22 cellular contexts compared by ENCODE assay signal in genomic region chr19:929523-930258, GRCh38. TPM values are rescaled to one million over a fixed set of nuclear protein-coding genes. Genes with fewer than 3 reads are reported as not detected.
"Had no signal": no experiment of that assay in that cellular context is flagged by ENCODE, and none has a peak within 500 bp of the region (broad histone marks: within the 10 kb centered on the region; RNA-seq: fewer than 3 reads in every experiment).

No MANE protein-coding gene starts in this region.

- H3K27ac ChIP-seq: epithelial cell of prostate, lower lobe of right lung, psoas muscle, skin epidermis, suprapubic skin had no signal

- ATAC-seq: natural killer cell treated with Interleukin-12 subunit alpha and Interleukin-12 subunit beta and Interleukin-15 and Interleukin-18, amount 100 ng/mL, for 72 hours; psoas muscle; right cardiac atrium; stimulated activated naive CD8-positive, alpha-beta T cell treated with anti-CD3 and anti-CD28 coated beads, Interleukin-15, amount 100 ng/mL, for 72 hours had no signal

- H3K9me3 Mint-ChIP-seq: activated naive CD8-positive, alpha-beta T cell treated with anti-CD3 and anti-CD28 coated beads for 36 hours; natural killer cell treated with Interleukin-12 subunit alpha and Interleukin-12 subunit beta and Interleukin-15 and Interleukin-18, amount 100 ng/mL, for 72 hours; stimulated activated naive CD8-positive, alpha-beta T cell treated with anti-CD3 and anti-CD28 coated beads, Interleukin-15, amount 100 ng/mL, for 72 hours had no signal

- DNase-seq: activated CD8-positive, alpha-beta memory T cell treated with anti-CD3 and anti-CD28 coated beads for 24 hours; activated CD8-positive, alpha-beta memory T cell treated with anti-CD3 and anti-CD28 coated beads, Interleukin-2, amount 50 U/mL, for 48 hours; activated effector memory CD4-positive, alpha-beta T cell treated with anti-CD3 and anti-CD28 coated beads, Interleukin-2, amount 50 U/mL, for 16 hours; activated naive CD8-positive, alpha-beta T cell treated with anti-CD3 and anti-CD28 coated beads for 36 hours; activated T-cell treated with anti-CD3 and anti-CD28 coated beads, Interleukin-2, amount 50 U/mL, for 48 hours; amniotic stem cell; psoas muscle; right cardiac atrium; stimulated activated CD4-positive, alpha-beta T cell treated with anti-CD3 and anti-CD28 coated beads, Interleukin-2, amount 100 ng/mL, for 48 hours; stimulated activated naive CD8-positive, alpha-beta T cell treated with anti-CD3 and anti-CD28 coated beads, Interleukin-15, amount 100 ng/mL, for 72 hours; T-helper 1 cell; T-helper 9 cell had no signal

- H3K4me3 ChIP-seq: lower lobe of right lung, psoas muscle, skin epidermis, suprapubic skin, upper lobe of left lung had no signal

- H3K27ac Mint-ChIP-seq: activated naive CD8-positive, alpha-beta T cell treated with anti-CD3 and anti-CD28 coated beads for 36 hours; natural killer cell treated with Interleukin-12 subunit alpha and Interleukin-12 subunit beta and Interleukin-15 and Interleukin-18, amount 100 ng/mL, for 72 hours; stimulated activated naive CD8-positive, alpha-beta T cell treated with anti-CD3 and anti-CD28 coated beads, Interleukin-15, amount 100 ng/mL, for 72 hours had no signal

- H3K27me3 Mint-ChIP-seq: natural killer cell treated with Interleukin-12 subunit alpha and Interleukin-12 subunit beta and Interleukin-15 and Interleukin-18, amount 100 ng/mL, for 72 hours had no signal

- H3K4me3 Mint-ChIP-seq: activated naive CD8-positive, alpha-beta T cell treated with anti-CD3 and anti-CD28 coated beads for 36 hours; natural killer cell treated with Interleukin-12 subunit alpha and Interleukin-12 subunit beta and Interleukin-15 and Interleukin-18, amount 100 ng/mL, for 72 hours; stimulated activated naive CD8-positive, alpha-beta T cell treated with anti-CD3 and anti-CD28 coated beads, Interleukin-15, amount 100 ng/mL, for 72 hours had no signal

- H3K27me3 ChIP-seq: suprapubic skin, upper lobe of left lung had no signal

- H3K9me3 ChIP-seq: lower lobe of right lung, psoas muscle, suprapubic skin, upper lobe of left lung had no signal

- H3K36me3 Mint-ChIP-seq: activated naive CD8-positive, alpha-beta T cell treated with anti-CD3 and anti-CD28 coated beads for 36 hours; natural killer cell treated with Interleukin-12 subunit alpha and Interleukin-12 subunit beta and Interleukin-15 and Interleukin-18, amount 100 ng/mL, for 72 hours had no signal

RNA-seq across cellular contexts. Expression of gene KISS1R, which starts 12.6 kb away (rescaled TPM):
- total RNA-seq: cardiac septum, dermis microvascular lymphatic vessel endothelial cell, lower lobe of right lung, psoas muscle, right cardiac atrium, upper lobe of left lung had no signal
- polyA plus RNA-seq: right cardiac atrium had no signal

RNA-seq across cellular contexts. Expression of gene RNU6-9, which starts 36.4 kb away (rescaled TPM):
- total RNA-seq: activated naive CD8-positive, alpha-beta T cell treated with anti-CD3 and anti-CD28 coated beads for 36 hours; cardiac septum; dermis microvascular lymphatic vessel endothelial cell; glomerular endothelial cell; lower lobe of right lung; natural killer cell treated with Interleukin-12 subunit alpha and Interleukin-12 subunit beta and Interleukin-15 and Interleukin-18, amount 100 ng/mL, for 72 hours; osteocyte; psoas muscle; right cardiac atrium; suprapubic skin; upper lobe of left lung had no signal
- polyA plus RNA-seq: psoas muscle, right cardiac atrium had no signal
